In the genomic region with DNA sequence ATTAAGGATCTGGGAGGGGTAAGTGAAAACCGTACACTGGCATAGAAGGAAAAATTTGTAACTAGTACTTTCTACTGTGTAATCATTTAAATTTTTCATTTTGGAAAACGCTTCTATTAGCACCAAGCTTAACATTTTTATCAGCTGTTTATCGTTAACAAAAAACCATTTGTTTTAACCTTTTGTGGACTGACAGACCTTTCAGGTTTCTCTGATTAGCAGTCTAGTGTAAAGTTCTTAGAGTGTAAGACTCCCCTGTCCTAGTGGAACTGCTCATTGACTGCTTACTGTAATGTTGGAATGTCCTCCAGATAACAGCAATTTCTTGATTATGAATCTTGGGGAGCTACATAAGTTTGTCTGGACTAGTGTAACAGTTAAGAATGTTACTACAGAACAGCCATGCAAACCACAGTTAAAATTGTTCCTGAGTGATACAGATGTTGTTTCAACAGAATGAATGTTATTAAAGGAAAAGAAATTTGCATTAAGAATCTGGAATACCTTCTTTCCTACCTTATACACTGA, we compare ENCODE assay signal across 9 cellular contexts. TPM values are rescaled to one million over a fixed set of nuclear protein-coding genes. Genes with fewer than 3 reads are reported as not detected.
A peak's percentile ranks its signal among the peaks of the same experiment; 100 is the strongest.
DNase-seq lines count a peak whose midpoint lies in the region; ATAC-seq and TF ChIP-seq lines count a peak whose summit lies in the region.
"Had no signal": no experiment of that assay in that cellular context is flagged by ENCODE, and none has a peak within 500 bp of the region (broad histone marks: within the 10 kb centered on the region; RNA-seq: fewer than 3 reads in every experiment).

No MANE protein-coding gene starts in this region.

- TF ChIP-seq CTCF in retinal pigment epithelial cell (conservative IDR thresholded peaks at IDR 0.05; ENCODE audit: low read depth, low read length): no peak

- peak overlapping the region; percentile 50 for H3K27ac Mint-ChIP-seq in activated T-cell treated with anti-CD3 and anti-CD28 coated beads, Interleukin-2, amount 50 U/mL, for 24 hours

- no peak overlapping the region for H3K27ac ChIP-seq in ectodermal cell (ENCODE audit: insufficient read depth, low read depth, low read length, poor library complexity, severe bottlenecking)

- no peaks in the 10 kb centered on the region for H3K9me3 Mint-ChIP-seq in activated T-cell treated with anti-CD3 and anti-CD28 coated beads, Interleukin-2, amount 50 U/mL, for 24 hours
- H3K9me3 Mint-ChIP-seq: activated naive CD4-positive, alpha-beta T cell treated with anti-CD3 and anti-CD28 coated beads, Interleukin-2, amount 50 U/mL, for 72 hours had no signal

- peaks cover 54% of the 10 kb centered on the region for H3K4me1 Mint-ChIP-seq in activated T-cell treated with anti-CD3 and anti-CD28 coated beads, Interleukin-2, amount 50 U/mL, for 24 hours (ENCODE audit: low read depth)

- ATAC-seq in HG03196 (IDR thresholded peaks at IDR 0.05; ENCODE audit: unreplicated experiment) (no peak), GM19455 (IDR thresholded peaks at IDR 0.05; ENCODE audit: unreplicated experiment) (no peak)
- ATAC-seq: activated naive CD4-positive, alpha-beta T cell treated with anti-CD3 and anti-CD28 coated beads, Interleukin-2, amount 50 U/mL, for 72 hours had no signal

- no peaks in the 10 kb centered on the region for H3K9me3 ChIP-seq in ectodermal cell (ENCODE audit: control insufficient read depth, low read length)

- H3K4me3 ChIP-seq in ectodermal cell (ENCODE audit: insufficient read depth, low read depth, low read length) (peak overlapping the region; percentile 70), retinal pigment epithelial cell (ENCODE audit: low read length) (peak overlapping the region; percentile 56)

- 72 to 87% methylated on average over 2 of the region's 3 CpGs for WGBS in ectodermal cell, 2 experiments

- peak overlapping the region; percentile 97 for H3K4me3 Mint-ChIP-seq in activated T-cell treated with anti-CD3 and anti-CD28 coated beads, Interleukin-2, amount 50 U/mL, for 24 hours

- peaks cover 87% of the 10 kb centered on the region for H3K36me3 Mint-ChIP-seq in activated T-cell treated with anti-CD3 and anti-CD28 coated beads, Interleukin-2, amount 50 U/mL, for 24 hours (ENCODE audit: low read depth)

- peaks cover 12% of the 10 kb centered on the region for H3K4me1 ChIP-seq in ectodermal cell (ENCODE audit: control insufficient read depth, insufficient read depth, low read length)

- H3K36me3 ChIP-seq in ectodermal cell (ENCODE audit: control insufficient read depth, insufficient read depth, low read length): peaks cover 8% of the 10 kb centered on the region

- no peaks in the 10 kb centered on the region for H3K27me3 ChIP-seq in ectodermal cell (ENCODE audit: control insufficient read depth, insufficient read depth, low read length, poor library complexity, severe bottlenecking)

- H3K27me3 Mint-ChIP-seq in activated T-cell treated with anti-CD3 and anti-CD28 coated beads, Interleukin-2, amount 50 U/mL, for 24 hours: no peaks in the 10 kb centered on the region

- no peak for DNase-seq in activated T-cell treated with anti-CD3 and anti-CD28 coated beads, Interleukin-2, amount 50 U/mL, for 24 hours
- DNase-seq in activated T-cell treated with anti-CD3 and anti-CD28 coated beads for 4 hours (no peak), OCI-M1 (lab: John Stamatoyannopoulos, UW) (peak; percentile 40), retinal pigment epithelial cell (ENCODE audit: low read depth) (no peak), cortex of kidney (lab: John Stamatoyannopoulos, UW) (no peak)

RNA-seq across cellular contexts. Expression of gene DBF4, which starts 2.0 kb away (rescaled TPM):
- polyA plus RNA-seq in ectodermal cell (2013, experiment 1 of 4): 63.5 TPM
- 60.9 TPM for polyA plus RNA-seq in ectodermal cell (2013, experiment 2 of 4)
- 74.4 TPM for polyA plus RNA-seq in ectodermal cell (2013, experiment 3 of 4)
- 79.4 TPM for polyA plus RNA-seq in ectodermal cell (2013, experiment 4 of 4)

RNA-seq across cellular contexts. Expression of gene SLC25A40, which starts 2.1 kb away (rescaled TPM):
- 22.9 TPM for polyA plus RNA-seq in ectodermal cell (2013, experiment 1 of 4)
- 18.9 TPM for polyA plus RNA-seq in ectodermal cell (2013, experiment 2 of 4)
- polyA plus RNA-seq in ectodermal cell (2013, experiment 3 of 4): 17.6 TPM
- 20.8 TPM for polyA plus RNA-seq in ectodermal cell (2013, experiment 4 of 4)

RNA-seq across cellular contexts. Expression of gene ADAM22, which starts 55.8 kb away (rescaled TPM):
- polyA plus RNA-seq in ectodermal cell (2013, experiment 1 of 4): 5.7 TPM
- 7.8 TPM for polyA plus RNA-seq in ectodermal cell (2013, experiment 2 of 4)
- polyA plus RNA-seq in ectodermal cell (2013, experiment 3 of 4): 6.1 TPM
- 6.5 TPM for polyA plus RNA-seq in ectodermal cell (2013, experiment 4 of 4)
